Comparison of ENCODE assay signal across 8 cellular contexts in genomic region chr19:45670670-45671453, GRCh38. TPM values are rescaled to one million over a fixed set of nuclear protein-coding genes. Genes with fewer than 3 reads are reported as not detected.
DNase-seq lines count a peak whose midpoint lies in the region; ATAC-seq and TF ChIP-seq lines count a peak whose summit lies in the region.

No MANE protein-coding gene starts in this region.

- intact Hi-C loops in psoas muscle (cut with DNase I): no loop called here

- H3K9me3 ChIP-seq in right atrium auricular region (no peaks in the 10 kb centered on the region), psoas muscle (no peaks in the 10 kb centered on the region), tibial nerve (no peaks in the 10 kb centered on the region)

- H3K36me3 ChIP-seq in right atrium auricular region (no peaks in the 10 kb centered on the region), psoas muscle (ENCODE audit: insufficient read depth in 1 of 2, low read depth in 1 of 2) (no peaks in the 10 kb centered on the region), tibial nerve (no peaks in the 10 kb centered on the region)

- no peak for TF ChIP-seq EP300 in tibial nerve (IDR thresholded peaks at IDR 0.05)

- no peak for TF ChIP-seq POLR2A in tibial nerve (IDR thresholded peaks at IDR 0.05)

- ATAC-seq in HG03139 (IDR thresholded peaks at IDR 0.05; ENCODE audit: unreplicated experiment) (peak; percentile 64), psoas muscle (peak; percentile 60 to 83 (median 73))

- peak overlapping the region in 1 of 2 donors; percentile 46 for H3K27ac ChIP-seq in right atrium auricular region
- H3K27ac ChIP-seq in psoas muscle: no peak overlapping the region
- no peak overlapping the region for H3K27ac ChIP-seq in tibial nerve

- DNase-seq in SIG-M5 treated with dmso at 0.1 percent for 504 hours (lab: John Stamatoyannopoulos, UW; ENCODE audit: unreplicated experiment) (peak; percentile 87), SIG-M5 (lab: John Stamatoyannopoulos, UW) (no peak), RPMI8226 (peak; percentile 47), amniotic stem cell (lab: John Stamatoyannopoulos, UW) (peak; percentile 49), right atrium auricular region (ENCODE audit: low spot score) (peak; percentile 70), psoas muscle (peak; percentile 61 to 80), tibial nerve (ENCODE audit: low spot score in 2 of 2) (no peak)

- 9 to 12% (median 10%) methylated on average over 36 to 42 of the region's 42 CpGs for WGBS in psoas muscle, 3 donors
- 12 to 16% methylated on average over 38 to 41 of the region's 42 CpGs for WGBS in tibial nerve, 2 donors

- H3K4me1 ChIP-seq in right atrium auricular region (peaks cover 0 to 27% of the 10 kb centered on the region in 2 donors), psoas muscle (peaks cover 11% of the 10 kb centered on the region), tibial nerve (peaks cover 0 to 35% (median 16%) of the 10 kb centered on the region in 4 donors)

- TF ChIP-seq CTCF in right atrium auricular region (IDR thresholded peaks at IDR 0.05): no peak
- no peak for TF ChIP-seq CTCF in psoas muscle (IDR thresholded peaks at IDR 0.05)
- TF ChIP-seq CTCF in tibial nerve (IDR thresholded peaks at IDR 0.05): no peak

- H3K4me3 ChIP-seq in right atrium auricular region: peak overlapping the region; percentile 11 to 21
- peak overlapping the region; percentile 22 for H3K4me3 ChIP-seq in psoas muscle
- H3K4me3 ChIP-seq in tibial nerve: no peak overlapping the region

- H3K27me3 ChIP-seq in right atrium auricular region: peaks cover 0 to 5% of the 10 kb centered on the region in 2 donors
- H3K27me3 ChIP-seq in psoas muscle (ENCODE audit: insufficient read depth in 3 of 3, low read length in 2 of 3): peaks cover 0 to 84% (median 24%) of the 10 kb centered on the region in 3 donors
- H3K27me3 ChIP-seq in tibial nerve: peaks cover 8 to 91% of the 10 kb centered on the region in 2 donors

RNA-seq across cellular contexts. Expression of gene GIPR, which starts 2.8 kb away (rescaled TPM):
- total RNA-seq in right atrium auricular region: 1 to 10 TPM; 2.7 to 3.1 TPM
- not detected for total RNA-seq in psoas muscle
- polyA plus RNA-seq in psoas muscle: under 1 TPM in 2 of 3 donors, not detected in 1; under 0.01 to 0.08 TPM
- total RNA-seq in tibial nerve: 1 to 10 TPM in 1 of 4 donors, under 1 TPM in 1, not detected in 2; 0.98 to 2.4 TPM

RNA-seq across cellular contexts. Expression of gene SNRPD2, which starts 20.9 kb away (rescaled TPM):
- total RNA-seq in right atrium auricular region (100 to 1,000 TPM; 158 to 201 TPM), psoas muscle (100 to 1,000 TPM; 205 to 243 (median 222) TPM), tibial nerve (100 to 1,000 TPM; 125 to 151 (median 137) TPM)
- polyA plus RNA-seq in psoas muscle: 100 to 1,000 TPM; 251 to 368 (median 326) TPM

RNA-seq across cellular contexts. Expression of gene QPCTL, which starts 21.6 kb away (rescaled TPM):
- total RNA-seq in right atrium auricular region: 1 to 10 TPM; 2.4 to 3.0 TPM
- 1 to 10 TPM in 2 of 4 donors, under 1 TPM in 2; 0.84 to 1.6 (median 1.1) TPM for total RNA-seq in psoas muscle
- polyA plus RNA-seq in psoas muscle: 1 to 10 TPM in 1 of 3 donors, under 1 TPM in 2; 0.41 to 1.6 (median 0.84) TPM
- 10 to 100 TPM in 2 of 4 donors, 1 to 10 TPM in 2; 5.9 to 13.2 (median 10.5) TPM for total RNA-seq in tibial nerve

RNA-seq across cellular contexts. Expression of gene EML2, which starts 31.7 kb away (rescaled TPM):
- 10 to 100 TPM; 18.7 to 22.5 TPM for total RNA-seq in right atrium auricular region
- 10 to 100 TPM; 10.4 to 31.1 (median 18.3) TPM for total RNA-seq in psoas muscle
- 1 to 10 TPM; 6.2 to 8.3 (median 6.7) TPM for polyA plus RNA-seq in psoas muscle
- total RNA-seq in tibial nerve: 10 to 100 TPM; 21.0 to 57.1 (median 25.0) TPM

RNA-seq across cellular contexts. Expression of gene FBXO46, which starts 59.8 kb away (rescaled TPM):
- total RNA-seq in right atrium auricular region: 10 to 100 TPM; 11.6 to 12.1 TPM
- total RNA-seq in psoas muscle: 10 to 100 TPM in 2 of 4 donors, 1 to 10 TPM in 2; 6.4 to 13.0 (median 9.9) TPM
- polyA plus RNA-seq in psoas muscle: 1 to 10 TPM; 4.6 to 9.5 (median 5.0) TPM
- 10 to 100 TPM in 3 of 4 donors, 1 to 10 TPM in 1; 9.8 to 15.9 (median 13.7) TPM for total RNA-seq in tibial nerve

Comparison
In these comparisons a context has a peak if more than half of its experiments do, and no peak if none do; other contexts are left out.
1. DNase-seq: peak in SIG-M5 treated with dmso at 0.1 percent for 504 hours (single experiment), RPMI8226 (single experiment), amniotic stem cell (single experiment), right atrium auricular region (single experiment) and psoas muscle (2 of 2); none in SIG-M5 (single experiment) and tibial nerve (0 of 2).
2. H3K4me3 ChIP-seq: peak in right atrium auricular region (2 of 2) and psoas muscle (single experiment); none in tibial nerve (0 of 4).